Comparison of ENCODE assay signal across 1 cellular context in genomic region chr6:42960243-42961019, GRCh38.
TF ChIP-seq lines count a peak whose summit lies in the region.

GNMT (plus strand) TSS chr6:42960754; CDS start chr6:42960768, 14 bp downstream.

TF ChIP-seq in HEK293, 187 proteins besides CTCF, POLR2A, EP300 and RAD21 (continued from another document):
- TF ChIP-seq PATZ1 (tag by site-specific recombination; IDR thresholded peaks at IDR 0.05): peak; percentile 30; the same call in 1 of the 2 replicates
- TF ChIP-seq ZNF610 (tag by site-specific recombination; IDR thresholded peaks at IDR 0.05; ENCODE audit: borderline replicate concordance): no peak
- TF ChIP-seq ZNF596 (tag by site-specific recombination; IDR thresholded peaks at IDR 0.05): no peak
- TF ChIP-seq ZNF792 (tag by site-specific recombination; IDR thresholded peaks at IDR 0.05): no peak
- TF ChIP-seq ZNF280C (tag by site-specific recombination; IDR thresholded peaks at IDR 0.05): no peak
- TF ChIP-seq ZBTB1 (tag by site-specific recombination; IDR thresholded peaks at IDR 0.05): no peak
- TF ChIP-seq PRDM4 (tag by site-specific recombination; IDR thresholded peaks at IDR 0.05): no peak
- no peak for TF ChIP-seq ZNF561 (tag by site-specific recombination; IDR thresholded peaks at IDR 0.05; ENCODE audit: borderline replicate concordance)
- no peak for TF ChIP-seq ZNF76 (tag by site-specific recombination; IDR thresholded peaks at IDR 0.05; ENCODE audit: borderline replicate concordance, low read depth)
- TF ChIP-seq ZNF18 (tag by site-specific recombination; IDR thresholded peaks at IDR 0.05): no peak
- no peak for TF ChIP-seq ZNF362 (tag by site-specific recombination; IDR thresholded peaks at IDR 0.05)
- TF ChIP-seq KLF1 (tag by site-specific recombination; IDR thresholded peaks at IDR 0.05): peak; percentile 54; the same call in 1 of the 2 replicates
- TF ChIP-seq GLIS1 (tag by site-specific recombination; IDR thresholded peaks at IDR 0.05): peak; percentile 40; the same call in 1 of the 2 replicates
- TF ChIP-seq ZNF16 (tag by site-specific recombination; IDR thresholded peaks at IDR 0.05; ENCODE audit: low read depth): no peak
- no peak for TF ChIP-seq MYNN (tag by site-specific recombination; IDR thresholded peaks at IDR 0.05; ENCODE audit: borderline replicate concordance)
- TF ChIP-seq HOXA7 (CRISPR knock-in tag; IDR thresholded peaks at IDR 0.05; ENCODE audit: borderline replicate concordance): no peak
- TF ChIP-seq OSR2 (tag by site-specific recombination; IDR thresholded peaks at IDR 0.05): no peak
- TF ChIP-seq ZNF335 (tag by site-specific recombination; conservative IDR thresholded peaks at IDR 0.05): peak; percentile 78; the same call in 1 of the 2 replicates
- TF ChIP-seq ZNF23 (tag by site-specific recombination; IDR thresholded peaks at IDR 0.05; ENCODE audit: borderline replicate concordance): no peak
- no peak for TF ChIP-seq KLF17 (tag by site-specific recombination; IDR thresholded peaks at IDR 0.05)
